ENCODE assay signal across 11 cellular contexts in the genomic region with DNA sequence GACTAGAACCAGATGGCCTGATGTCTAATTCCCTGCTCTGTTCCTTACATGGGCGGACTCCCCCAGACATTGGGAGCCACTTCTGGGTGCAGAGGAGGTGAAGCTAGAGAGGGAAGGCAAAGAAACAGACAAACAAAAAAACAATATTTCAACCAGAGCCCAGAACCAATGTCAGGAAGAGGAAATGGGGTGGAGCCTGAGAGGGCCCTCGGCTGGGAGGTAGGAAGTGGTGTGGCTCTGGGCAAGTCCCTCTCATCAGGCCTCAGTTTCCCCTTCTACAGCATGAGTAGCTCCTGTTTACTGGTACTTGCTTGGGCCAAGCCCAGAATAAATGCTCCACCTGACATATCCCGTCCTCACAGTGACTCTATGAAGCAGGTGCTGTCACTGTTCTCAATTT. TPM values are rescaled to one million over a fixed set of nuclear protein-coding genes. Genes with fewer than 3 reads are reported as not detected.
DNase-seq lines count a peak whose midpoint lies in the region; ATAC-seq and TF ChIP-seq lines count a peak whose summit lies in the region.
"Had no signal": no experiment of that assay in that cellular context is flagged by ENCODE, and none has a peak within 500 bp of the region (broad histone marks: within the 10 kb centered on the region; RNA-seq: fewer than 3 reads in every experiment).

No MANE protein-coding gene starts in this region.

- H3K27me3 ChIP-seq in CD4-positive, alpha-beta T cell (ENCODE audit: control insufficient read depth, insufficient read depth, low read length), result no peaks in the 10 kb centered on the region
- H3K27me3 ChIP-seq: ovary had no signal

- CTCF ChIA-PET in CD4-positive, alpha-beta T cell (lab: Charles Lee), result interaction anchor here (1.1 to 1.5 kb wide), 2 partner anchors 17 to 32 kb away, joined by 4 to 5 read pairs; partner anchors contain the start of gene TOR2A
- CTCF ChIA-PET in OCI-LY7 (lab: Charles Lee; ENCODE audit: unreplicated experiment), result no interaction called here

- no TSS peak for BruUV-seq in OCI-LY7 (replicated peaks; lab: Mats Ljungman, UMichigan)

- peak overlapping the region; percentile 31; the same call in 1 of the 2 replicates for H3K4me2 ChIP-seq in OCI-LY7 (ENCODE audit: low read length)

- peak overlapping the region; percentile 32 for H3K4me3 Mint-ChIP-seq in CD4-positive, alpha-beta T cell
- peak overlapping the region; percentile 88 to 91 for H3K4me3 Mint-ChIP-seq in effector memory CD8-positive, alpha-beta T cell
- peak overlapping the region; percentile 94 for H3K4me3 Mint-ChIP-seq in osteocyte (ENCODE audit: unreplicated experiment)

- H3K27me3 Mint-ChIP-seq in CD4-positive, alpha-beta T cell, result no peaks in the 10 kb centered on the region
- H3K27me3 Mint-ChIP-seq in effector memory CD8-positive, alpha-beta T cell, result no peaks in the 10 kb centered on the region
- H3K27me3 Mint-ChIP-seq in osteocyte (ENCODE audit: unreplicated experiment), result no peaks in the 10 kb centered on the region

- 0 out of 2 replicates have a peak, but pooled peaks cover 6% of the 10 kb centered on the region for H4K20me1 ChIP-seq in OCI-LY7 (ENCODE audit: insufficient read depth, low read length)

- peak overlapping the region; percentile 86 for H3K27ac Mint-ChIP-seq in CD4-positive, alpha-beta T cell
- H3K27ac Mint-ChIP-seq in effector memory CD8-positive, alpha-beta T cell, result peak overlapping the region; percentile 95
- peak overlapping the region; percentile 98 for H3K27ac Mint-ChIP-seq in osteocyte (ENCODE audit: unreplicated experiment)

- no peaks in the 10 kb centered on the region for H3K9me3 Mint-ChIP-seq in CD4-positive, alpha-beta T cell
- no peaks in the 10 kb centered on the region for H3K9me3 Mint-ChIP-seq in effector memory CD8-positive, alpha-beta T cell
- no peaks in the 10 kb centered on the region for H3K9me3 Mint-ChIP-seq in osteocyte (ENCODE audit: unreplicated experiment)

- H3K79me2 ChIP-seq in OCI-LY7 (ENCODE audit: insufficient read depth, low read depth, low read length), result peaks cover 19% of the 10 kb centered on the region; the same call in 1 of the 2 replicates

- no peak for DNase-seq in CD4-positive, alpha-beta T cell
- DNase-seq in OCI-LY7 (ENCODE audit: low spot score) (no peak), osteocyte (ENCODE audit: extremely low spot score, unreplicated experiment) (no peak), amniotic stem cell (lab: John Stamatoyannopoulos, UW) (no peak), KBM-7 (no peak), activated gamma-delta T cell treated with Interleukin-2 at 50 U/mL for 16 hours (no peak)
- no peak for DNase-seq in effector memory CD8-positive, alpha-beta T cell
- DNase-seq in NK-92 treated with Interleukin-12 subunit alpha and Interleukin-12 subunit beta, amount 100 ng/mL, for 24 hours (lab: John Stamatoyannopoulos, UW), result no peak
- DNase-seq: ovary had no signal

- peaks cover 81% of the 10 kb centered on the region for H3K36me3 Mint-ChIP-seq in CD4-positive, alpha-beta T cell (ENCODE audit: low read depth)
- peaks cover 56% of the 10 kb centered on the region for H3K36me3 Mint-ChIP-seq in effector memory CD8-positive, alpha-beta T cell (ENCODE audit: insufficient read depth)
- peaks cover 14% of the 10 kb centered on the region for H3K36me3 Mint-ChIP-seq in osteocyte (ENCODE audit: unreplicated experiment)

- no peaks in the 10 kb centered on the region for H3K9me2 ChIP-seq in OCI-LY7 (ENCODE audit: insufficient read depth, low read length)

- POLR2A ChIA-PET in CD4-positive, alpha-beta T cell (lab: Charles Lee), result interaction anchor here (0.7 to 2.9 kb wide), 4 partner anchors 9 to 35 kb away, joined by 3 to 12 read pairs (median 8); partner anchors contain the start of genes CDK9 and FPGS
- POLR2A ChIA-PET in OCI-LY7 (lab: Charles Lee), result interaction anchor here (0.5 to 1.6 kb wide), 4 partner anchors 12 to 38 kb away, joined by 3 to 8 read pairs (median 4); partner anchors contain the start of genes SH2D3C and TOR2A

- peaks cover 39% of the 10 kb centered on the region for H3K4me1 ChIP-seq in OCI-LY7 (ENCODE audit: insufficient read depth, low read length, poor library complexity, severe bottlenecking)

- peaks cover 88% of the 10 kb centered on the region for H3K4me1 Mint-ChIP-seq in CD4-positive, alpha-beta T cell (ENCODE audit: low read depth)
- H3K4me1 Mint-ChIP-seq in effector memory CD8-positive, alpha-beta T cell (ENCODE audit: low read depth in 2 of 2), result peaks cover 73 to 80% of the 10 kb centered on the region in 2 donors
- H3K4me1 Mint-ChIP-seq in osteocyte (ENCODE audit: unreplicated experiment), result peaks cover 80% of the 10 kb centered on the region

- peak overlapping the region; percentile 46 for H3K27ac ChIP-seq in CD4-positive, alpha-beta T cell (ENCODE audit: low read depth, low read length)
- peak overlapping the region; percentile 7 for H3K27ac ChIP-seq in OCI-LY7 (ENCODE audit: low read depth, low read length, poor library complexity, severe bottlenecking)
- H3K27ac ChIP-seq: ovary had no signal

- in situ Hi-C loops in KBM-7 (cut with MboI; ENCODE audit: low pct_unique_long_range_greater_than_20kb, low sequenced_read_pairs), result no loop called here

- intact Hi-C loops in CD4-positive, alpha-beta T cell (cut with DNase I, micrococcal nuclease), result no loop called here
- intact Hi-C loops in OCI-LY7 (cut with micrococcal nuclease; ENCODE audit: unreplicated experiment), result no loop called here

- no peaks in the 10 kb centered on the region for H3K9me3 ChIP-seq in CD4-positive, alpha-beta T cell (ENCODE audit: control insufficient read depth, low read length)
- no peaks in the 10 kb centered on the region for H3K9me3 ChIP-seq in OCI-LY7 (ENCODE audit: low read length)
- H3K9me3 ChIP-seq: ovary had no signal

- no peak overlapping the region for H2AFZ ChIP-seq in OCI-LY7 (ENCODE audit: low read length)

- no peak overlapping the region for H3K4me3 ChIP-seq in OCI-LY7 (ENCODE audit: low read depth, low read length, poor library complexity, severe bottlenecking)
- H3K4me3 ChIP-seq: ovary had no signal

- H3K36me3 ChIP-seq in OCI-LY7 (ENCODE audit: insufficient read depth, low read length), result peaks cover 64% of the 10 kb centered on the region
- H3K36me3 ChIP-seq: ovary had no signal

- no peak for TF ChIP-seq CTCF in CD4-positive, alpha-beta T cell (IDR thresholded peaks at IDR 0.05)
- TF ChIP-seq CTCF in OCI-LY7 (conservative IDR thresholded peaks at IDR 0.05; ENCODE audit: low read length) (no peak), osteocyte (IDR thresholded peaks at IDR 0.05) (no peak)

- ATAC-seq in CD4-positive, alpha-beta T cell (ENCODE audit: poor library complexity), result no peak
- no peak for ATAC-seq in effector memory CD8-positive, alpha-beta T cell (replicated peaks)

RNA-seq across cellular contexts. Expression of gene SH2D3C, which starts 11.1 kb away (rescaled TPM):
- total RNA-seq in CD4-positive, alpha-beta T cell, result 10 to 100 TPM; 10.9 to 11.8 TPM
- total RNA-seq in OCI-LY7 (2014; rRNA removed; shearing (Covaris generic)), result 38.5 and 40.0 TPM in 2 replicates
- total RNA-seq in OCI-LY7 (2022) (39.1 and 45.7 TPM in 2 replicates), osteocyte (19.3 and 20.4 TPM in 2 replicates)
- total RNA-seq: M059J had no signal

RNA-seq across cellular contexts. Expression of gene CDK9, which starts 18.4 kb away (rescaled TPM):
- 100 to 1,000 TPM; 117 to 121 TPM for total RNA-seq in CD4-positive, alpha-beta T cell
- 69.8 and 80.0 TPM in 2 replicates for total RNA-seq in OCI-LY7 (2014; rRNA removed; shearing (Covaris generic))
- total RNA-seq in OCI-LY7 (2022) (123 and 136 TPM in 2 replicates), osteocyte (78.0 and 78.5 TPM in 2 replicates)

RNA-seq across cellular contexts. Expression of gene TOR2A, which starts 32.3 kb away (rescaled TPM):
- total RNA-seq in CD4-positive, alpha-beta T cell, result 1 to 10 TPM; 7.6 to 8.2 TPM
- 8.9 and 13.9 TPM in 2 replicates for total RNA-seq in OCI-LY7 (2014; rRNA removed; shearing (Covaris generic))
- total RNA-seq in OCI-LY7 (2022) (17.9 and 21.6 TPM in 2 replicates), osteocyte (9.3 and 11.5 TPM in 2 replicates)

RNA-seq across cellular contexts. Expression of gene FPGS, which starts 35.3 kb away (rescaled TPM):
- total RNA-seq in CD4-positive, alpha-beta T cell, result 10 to 100 TPM; 58.0 to 66.6 TPM
- total RNA-seq in OCI-LY7 (2014; rRNA removed; shearing (Covaris generic)), result 136 and 147 TPM in 2 replicates
- total RNA-seq in OCI-LY7 (2022) (132 and 165 TPM in 2 replicates), osteocyte (58.7 and 65.1 TPM in 2 replicates)

RNA-seq across cellular contexts. Expression of gene TTC16, which starts 51.5 kb away (rescaled TPM):
- total RNA-seq in CD4-positive, alpha-beta T cell, result 1 to 10 TPM; 1.6 to 2.1 TPM
- total RNA-seq in OCI-LY7 (2014; rRNA removed; shearing (Covaris generic)), result not detected in 2 replicates
- total RNA-seq in OCI-LY7 (2022) (not detected in 2 replicates), osteocyte (not detected in 2 replicates)
- total RNA-seq: M059J, RPMI7951 had no signal

Comparison
In these comparisons a context has a peak if more than half of its experiments do, and no peak if none do; other contexts are left out.
1. H3K4me3 Mint-ChIP-seq: peak in every context shown above with its lines; median percentile 94 in osteocyte; 90 in effector memory CD8-positive, alpha-beta T cell; 32 in CD4-positive, alpha-beta T cell.